1 cellular context compared by ENCODE assay signal in the genomic region with DNA sequence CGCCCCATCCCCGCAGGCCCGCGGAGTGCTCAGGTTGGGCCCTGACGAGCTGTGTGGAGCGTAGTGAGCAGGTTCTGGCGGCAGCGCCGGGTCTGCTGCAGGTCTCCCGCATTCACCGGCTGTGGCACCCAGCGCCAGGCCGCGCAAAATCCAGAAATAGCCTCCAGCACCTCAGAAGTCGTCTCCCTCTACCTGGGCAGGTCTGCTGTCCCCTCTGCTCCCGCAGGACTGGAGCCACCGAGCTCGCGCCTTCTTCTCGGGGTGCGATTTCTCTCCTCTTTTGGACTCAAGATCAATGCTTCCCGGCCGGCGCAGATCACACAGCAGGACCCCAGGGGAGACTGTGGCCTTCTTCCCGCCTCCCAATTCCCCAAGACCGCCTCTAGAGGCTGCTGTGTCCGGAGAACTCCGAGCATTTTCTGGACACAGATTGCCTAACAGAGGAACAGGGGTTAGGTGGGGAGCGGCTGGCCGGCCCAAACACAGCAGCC.
TF ChIP-seq lines count a peak whose summit lies in the region.

No MANE protein-coding gene starts in this region.

TF ChIP-seq in HepG2, 621 proteins besides CTCF, POLR2A, EP300 and RAD21:
- TF ChIP-seq CEBPG (CRISPR knock-in tag; IDR thresholded peaks at IDR 0.05) (0 out of 2 replicates have a peak, but pooled peaks have one; percentile 41), TGIF2 (CRISPR knock-in tag; IDR thresholded peaks at IDR 0.05) (no peak), ZNF563 (CRISPR knock-in tag; IDR thresholded peaks at IDR 0.05) (no peak)
- TF ChIP-seq, protein P1, sequence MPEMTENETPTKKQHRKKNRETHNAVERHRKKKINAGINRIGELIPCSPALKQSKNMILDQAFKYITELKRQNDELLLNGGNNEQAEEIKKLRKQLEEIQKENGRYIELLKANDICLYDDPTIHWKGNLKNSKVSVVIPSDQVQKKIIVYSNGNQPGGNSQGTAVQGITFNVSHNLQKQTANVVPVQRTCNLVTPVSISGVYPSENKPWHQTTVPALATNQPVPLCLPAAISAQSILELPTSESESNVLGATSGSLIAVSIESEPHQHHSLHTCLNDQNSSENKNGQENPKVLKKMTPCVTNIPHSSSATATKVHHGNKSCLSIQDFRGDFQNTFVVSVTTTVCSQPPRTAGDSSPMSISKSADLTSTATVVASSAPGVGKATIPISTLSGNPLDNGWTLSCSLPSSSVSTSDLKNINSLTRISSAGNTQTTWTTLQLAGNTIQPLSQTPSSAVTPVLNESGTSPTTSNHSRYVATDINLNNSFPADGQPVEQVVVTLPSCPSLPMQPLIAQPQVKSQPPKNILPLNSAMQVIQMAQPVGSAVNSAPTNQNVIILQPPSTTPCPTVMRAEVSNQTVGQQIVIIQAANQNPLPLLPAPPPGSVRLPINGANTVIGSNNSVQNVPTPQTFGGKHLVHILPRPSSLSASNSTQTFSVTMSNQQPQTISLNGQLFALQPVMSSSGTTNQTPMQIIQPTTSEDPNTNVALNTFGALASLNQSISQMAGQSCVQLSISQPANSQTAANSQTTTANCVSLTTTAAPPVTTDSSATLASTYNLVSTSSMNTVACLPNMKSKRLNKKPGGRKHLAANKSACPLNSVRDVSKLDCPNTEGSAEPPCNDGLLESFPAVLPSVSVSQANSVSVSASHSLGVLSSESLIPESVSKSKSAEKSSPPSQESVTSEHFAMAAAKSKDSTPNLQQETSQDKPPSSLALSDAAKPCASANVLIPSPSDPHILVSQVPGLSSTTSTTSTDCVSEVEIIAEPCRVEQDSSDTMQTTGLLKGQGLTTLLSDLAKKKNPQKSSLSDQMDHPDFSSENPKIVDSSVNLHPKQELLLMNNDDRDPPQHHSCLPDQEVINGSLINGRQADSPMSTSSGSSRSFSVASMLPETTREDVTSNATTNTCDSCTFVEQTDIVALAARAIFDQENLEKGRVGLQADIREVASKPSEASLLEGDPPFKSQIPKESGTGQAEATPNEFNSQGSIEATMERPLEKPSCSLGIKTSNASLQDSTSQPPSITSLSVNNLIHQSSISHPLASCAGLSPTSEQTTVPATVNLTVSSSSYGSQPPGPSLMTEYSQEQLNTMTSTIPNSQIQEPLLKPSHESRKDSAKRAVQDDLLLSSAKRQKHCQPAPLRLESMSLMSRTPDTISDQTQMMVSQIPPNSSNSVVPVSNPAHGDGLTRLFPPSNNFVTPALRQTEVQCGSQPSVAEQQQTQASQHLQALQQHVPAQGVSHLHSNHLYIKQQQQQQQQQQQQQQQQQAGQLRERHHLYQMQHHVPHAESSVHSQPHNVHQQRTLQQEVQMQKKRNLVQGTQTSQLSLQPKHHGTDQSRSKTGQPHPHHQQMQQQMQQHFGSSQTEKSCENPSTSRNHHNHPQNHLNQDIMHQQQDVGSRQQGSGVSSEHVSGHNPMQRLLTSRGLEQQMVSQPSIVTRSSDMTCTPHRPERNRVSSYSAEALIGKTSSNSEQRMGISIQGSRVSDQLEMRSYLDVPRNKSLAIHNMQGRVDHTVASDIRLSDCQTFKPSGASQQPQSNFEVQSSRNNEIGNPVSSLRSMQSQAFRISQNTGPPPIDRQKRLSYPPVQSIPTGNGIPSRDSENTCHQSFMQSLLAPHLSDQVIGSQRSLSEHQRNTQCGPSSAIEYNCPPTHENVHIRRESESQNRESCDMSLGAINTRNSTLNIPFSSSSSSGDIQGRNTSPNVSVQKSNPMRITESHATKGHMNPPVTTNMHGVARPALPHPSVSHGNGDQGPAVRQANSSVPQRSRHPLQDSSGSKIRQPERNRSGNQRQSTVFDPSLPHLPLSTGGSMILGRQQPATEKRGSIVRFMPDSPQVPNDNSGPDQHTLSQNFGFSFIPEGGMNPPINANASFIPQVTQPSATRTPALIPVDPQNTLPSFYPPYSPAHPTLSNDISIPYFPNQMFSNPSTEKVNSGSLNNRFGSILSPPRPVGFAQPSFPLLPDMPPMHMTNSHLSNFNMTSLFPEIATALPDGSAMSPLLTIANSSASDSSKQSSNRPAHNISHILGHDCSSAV (CRISPR knock-in tag; IDR thresholded peaks at IDR 0.05; ENCODE audit: borderline replicate concordance): no peak
